1 cellular context compared by ENCODE assay signal in genomic region chr2:112764071-112765044, GRCh38.
TF ChIP-seq lines count a peak whose summit lies in the region.

CKAP2L (minus strand) TSS chr2:112764609; CDS start chr2:112764598, 11 bp downstream.

TF ChIP-seq in HepG2, 621 proteins besides CTCF, POLR2A, EP300 and RAD21 (continued from another document and continues in another):
- TF ChIP-seq ZNF576 (CRISPR knock-in tag; IDR thresholded peaks at IDR 0.05): no peak; the same call in 1 of the 2 replicates
- peak in 1 of 2 experiments; percentile 96; a peak in 2 of 4 replicates for TF ChIP-seq KLF16 (CRISPR knock-in tag; IDR thresholded peaks at IDR 0.05)
- TF ChIP-seq SUZ12 (IDR thresholded peaks at IDR 0.05; ENCODE audit: low read depth, low read length): peak; percentile 42; the same call in 1 of the 2 replicates
- TF ChIP-seq MZF1 (CRISPR knock-in tag; IDR thresholded peaks at IDR 0.05; ENCODE audit: borderline replicate concordance): 0 out of 2 replicates have a peak, but pooled peaks have one; percentile 49
- no peak for TF ChIP-seq ZBTB25 (CRISPR knock-in tag; IDR thresholded peaks at IDR 0.05)
- peak; percentile 100 for TF ChIP-seq SIN3A (IDR thresholded peaks at IDR 0.05; ENCODE audit: borderline replicate concordance, low read depth, low read length)
- peak; percentile 58; the same call in 1 of the 2 replicates for TF ChIP-seq SP5 (CRISPR knock-in tag; IDR thresholded peaks at IDR 0.05; ENCODE audit: borderline replicate concordance, low read depth)
- peak; percentile 93 for TF ChIP-seq CREB1 (IDR thresholded peaks at IDR 0.05)
- peak; percentile 98 for TF ChIP-seq CREB1 (CRISPR knock-in tag; IDR thresholded peaks at IDR 0.05)
- no peak for TF ChIP-seq TSC22D2 (CRISPR knock-in tag; IDR thresholded peaks at IDR 0.05; ENCODE audit: borderline replicate concordance)
- peak; percentile 87 for TF ChIP-seq SPEN (CRISPR knock-in tag; IDR thresholded peaks at IDR 0.05; ENCODE audit: low read depth)
- peak; percentile 62; the same call in 1 of the 2 replicates for TF ChIP-seq PITX1 (CRISPR knock-in tag; IDR thresholded peaks at IDR 0.05)
- TF ChIP-seq ZNF234 (CRISPR knock-in tag; conservative IDR thresholded peaks at IDR 0.05): peak; percentile 83; the same call in 1 of the 2 replicates
- peak; percentile 99 for TF ChIP-seq HBP1 (CRISPR knock-in tag; IDR thresholded peaks at IDR 0.05; ENCODE audit: low read depth)
- no peak; the same call in 1 of the 2 replicates for TF ChIP-seq AFF4 (CRISPR knock-in tag; IDR thresholded peaks at IDR 0.05)
- TF ChIP-seq FOXA1 (IDR thresholded peaks at IDR 0.05): no peak
- no peak for TF ChIP-seq FOXA1 (CRISPR knock-in tag; IDR thresholded peaks at IDR 0.05)
- TF ChIP-seq IKZF1 (IDR thresholded peaks at IDR 0.05): no peak
- TF ChIP-seq RELA (CRISPR knock-in tag; IDR thresholded peaks at IDR 0.05): peak; percentile 88
- peak; percentile 69; the same call in 1 of the 2 replicates for TF ChIP-seq NRL (CRISPR knock-in tag; IDR thresholded peaks at IDR 0.05; ENCODE audit: borderline replicate concordance)
- 0 out of 2 replicates have a peak, but pooled peaks have one; percentile 15 for TF ChIP-seq CAMTA2 (CRISPR knock-in tag; IDR thresholded peaks at IDR 0.05; ENCODE audit: borderline replicate concordance)
- TF ChIP-seq U2AF1 (optimal IDR thresholded peaks at IDR 0.05; ENCODE audit: low read depth, low read length): peak; percentile 57
- peak; percentile 79; the same call in 1 of the 2 replicates for TF ChIP-seq KLF15 (CRISPR knock-in tag; IDR thresholded peaks at IDR 0.05; ENCODE audit: borderline replicate concordance)
- TF ChIP-seq ZNF264 (CRISPR knock-in tag; IDR thresholded peaks at IDR 0.05): peak; percentile 72
- TF ChIP-seq UBTF (CRISPR knock-in tag; IDR thresholded peaks at IDR 0.05): peak; percentile 42; the same call in 1 of the 2 replicates
- peak; percentile 95 for TF ChIP-seq YEATS4 (CRISPR knock-in tag; IDR thresholded peaks at IDR 0.05; ENCODE audit: borderline replicate concordance)
- TF ChIP-seq HIVEP1 (CRISPR knock-in tag; IDR thresholded peaks at IDR 0.05): peak; percentile 69; the same call in 1 of the 2 replicates
- peak; percentile 29 for TF ChIP-seq ETV5 (CRISPR knock-in tag; IDR thresholded peaks at IDR 0.05; ENCODE audit: borderline replicate concordance)
- 0 out of 2 replicates have a peak, but pooled peaks have one; percentile 43 for TF ChIP-seq HES4 (CRISPR knock-in tag; IDR thresholded peaks at IDR 0.05; ENCODE audit: borderline replicate concordance)
- no peak for TF ChIP-seq ZMYM3 (CRISPR knock-in tag; IDR thresholded peaks at IDR 0.05)
- peak; percentile 93 for TF ChIP-seq ZBTB2 (CRISPR knock-in tag; IDR thresholded peaks at IDR 0.05; ENCODE audit: low read depth)
- TF ChIP-seq THYN1 (CRISPR knock-in tag; IDR thresholded peaks at IDR 0.05; ENCODE audit: borderline replicate concordance, low read depth): peak; percentile 65; the same call in 1 of the 2 replicates
- TF ChIP-seq ZNF232 (CRISPR knock-in tag; IDR thresholded peaks at IDR 0.05; ENCODE audit: borderline replicate concordance): peak; percentile 86
- peak; percentile 90 for TF ChIP-seq ZMAT3 (CRISPR knock-in tag; conservative IDR thresholded peaks at IDR 0.05)
- TF ChIP-seq ZMYM4 (CRISPR knock-in tag; IDR thresholded peaks at IDR 0.05): peak; percentile 99
- TF ChIP-seq MTERF4 (CRISPR knock-in tag; IDR thresholded peaks at IDR 0.05): no peak
- TF ChIP-seq TEAD3 (CRISPR knock-in tag; optimal IDR thresholded peaks at IDR 0.05; ENCODE audit: borderline replicate concordance): no peak
- TF ChIP-seq SNAPC5 (CRISPR knock-in tag; IDR thresholded peaks at IDR 0.05; ENCODE audit: borderline replicate concordance): peak; percentile 95
- no peak for TF ChIP-seq PTBP1 (IDR thresholded peaks at IDR 0.05; ENCODE audit: low read depth, low read length, poor library complexity, severe bottlenecking)
- TF ChIP-seq GMEB2 (CRISPR knock-in tag; IDR thresholded peaks at IDR 0.05; ENCODE audit: low read depth): peak; percentile 77
- no peak; the same call in 1 of the 2 replicates for TF ChIP-seq ZNF230 (CRISPR knock-in tag; IDR thresholded peaks at IDR 0.05)
- TF ChIP-seq PHF8 (CRISPR knock-in tag; IDR thresholded peaks at IDR 0.05): peak; percentile 91
- 0 out of 2 replicates have a peak, but pooled peaks have one; percentile 57 for TF ChIP-seq ZNF136 (CRISPR knock-in tag; IDR thresholded peaks at IDR 0.05; ENCODE audit: low read depth)
- TF ChIP-seq MBNL3 (CRISPR knock-in tag; conservative IDR thresholded peaks at IDR 0.05): no peak
- no peak for TF ChIP-seq FOXP1 (IDR thresholded peaks at IDR 0.05)
- TF ChIP-seq FOXP1 (CRISPR knock-in tag; IDR thresholded peaks at IDR 0.05): no peak
- TF ChIP-seq ZNF644 (CRISPR knock-in tag; IDR thresholded peaks at IDR 0.05; ENCODE audit: low read depth): no peak
- TF ChIP-seq ARNTL (CRISPR knock-in tag; IDR thresholded peaks at IDR 0.05): peak; percentile 45; the same call in 1 of the 2 replicates
- TF ChIP-seq HOXA9 (CRISPR knock-in tag; IDR thresholded peaks at IDR 0.05; ENCODE audit: borderline replicate concordance): peak; percentile 97; the same call in 1 of the 2 replicates
- TF ChIP-seq RARG (CRISPR knock-in tag; IDR thresholded peaks at IDR 0.05; ENCODE audit: low read depth): no peak
- no peak for TF ChIP-seq RBAK (CRISPR knock-in tag; IDR thresholded peaks at IDR 0.05)
- peak; percentile 80; the same call in 1 of the 2 replicates for TF ChIP-seq SKIL (CRISPR knock-in tag; IDR thresholded peaks at IDR 0.05; ENCODE audit: borderline replicate concordance)
- TF ChIP-seq SNAPC2 (CRISPR knock-in tag; IDR thresholded peaks at IDR 0.05): peak; percentile 98
- peak; percentile 98 for TF ChIP-seq POGZ (CRISPR knock-in tag; IDR thresholded peaks at IDR 0.05)
- TF ChIP-seq PHF21A (CRISPR knock-in tag; IDR thresholded peaks at IDR 0.05): peak; percentile 91
- no peak for TF ChIP-seq ONECUT2 (CRISPR knock-in tag; IDR thresholded peaks at IDR 0.05)
- no peak for TF ChIP-seq ZKSCAN8 (CRISPR knock-in tag; IDR thresholded peaks at IDR 0.05; ENCODE audit: borderline replicate concordance)
- TF ChIP-seq FOXA3 (CRISPR knock-in tag; IDR thresholded peaks at IDR 0.05): peak; percentile 38
